ENCODE assay signal across 8 cellular contexts in the genomic region with DNA sequence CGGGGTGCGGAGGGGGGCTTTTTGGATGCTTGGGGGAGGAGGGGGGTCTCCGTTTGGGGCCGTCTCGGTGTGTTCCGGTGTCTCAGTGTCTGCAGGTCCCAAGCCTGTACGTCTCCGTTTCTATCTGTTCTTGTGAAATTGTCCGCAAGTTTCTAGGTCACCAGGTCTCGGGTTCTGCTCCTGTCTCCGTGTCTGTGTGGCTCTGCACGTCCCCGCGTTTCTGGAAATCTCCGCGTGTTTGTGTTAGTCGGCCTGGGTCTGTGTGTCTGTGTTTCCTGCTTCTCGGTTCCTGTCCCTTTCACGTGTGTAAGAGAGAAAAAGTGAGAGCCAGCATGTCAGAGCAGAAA. TPM values are rescaled to one million over a fixed set of nuclear protein-coding genes. Genes with fewer than 3 reads are reported as not detected.
DNase-seq lines count a peak whose midpoint lies in the region; ATAC-seq and TF ChIP-seq lines count a peak whose summit lies in the region.

No MANE protein-coding gene starts in this region.

- H3K4me3 Mint-ChIP-seq in activated T-cell treated with anti-CD3 and anti-CD28 coated beads, Interleukin-2, amount 50 U/mL, for 24 hours: peak overlapping the region; percentile 83

- H3K27me3 Mint-ChIP-seq in activated T-cell treated with anti-CD3 and anti-CD28 coated beads, Interleukin-2, amount 50 U/mL, for 24 hours: peaks cover 58% of the 10 kb centered on the region

- H3K4me1 ChIP-seq in left ventricle myocardium inferior: peaks cover 39% of the 10 kb centered on the region

- no peaks in the 10 kb centered on the region for H3K9me3 ChIP-seq in left ventricle myocardium inferior (replicated peaks)

- TF ChIP-seq CTCF in left ventricle myocardium inferior (IDR thresholded peaks at IDR 0.05; ENCODE audit: borderline replicate concordance): no peak

- no peaks in the 10 kb centered on the region for H3K36me3 Mint-ChIP-seq in activated T-cell treated with anti-CD3 and anti-CD28 coated beads, Interleukin-2, amount 50 U/mL, for 24 hours (ENCODE audit: low read depth)

- no peak for TF ChIP-seq POLR2A in GM18505 (IDR thresholded peaks at IDR 0.05; ENCODE audit: borderline replicate concordance, extremely low read depth, insufficient read depth, insufficient read length)

- H3K4me1 Mint-ChIP-seq in activated T-cell treated with anti-CD3 and anti-CD28 coated beads, Interleukin-2, amount 50 U/mL, for 24 hours (ENCODE audit: low read depth): peaks cover 21% of the 10 kb centered on the region

- intact Hi-C loops in left ventricle myocardium inferior (cut with micrococcal nuclease): loop anchor here (10.0 kb wide), 2 partner anchors 69 to 119 kb away; no protein-coding TSS in a partner anchor
- intact Hi-C loops in sciatic nerve (cut with DNase I): loop anchor here (10.0 kb wide), 1 partner anchor 49 kb away; no protein-coding TSS in a partner anchor

- peak overlapping the region; percentile 78 for H3K27ac ChIP-seq in left ventricle myocardium inferior (replicated peaks)

- no peaks in the 10 kb centered on the region for H3K9me3 Mint-ChIP-seq in activated T-cell treated with anti-CD3 and anti-CD28 coated beads, Interleukin-2, amount 50 U/mL, for 24 hours

- H3K27ac Mint-ChIP-seq in activated T-cell treated with anti-CD3 and anti-CD28 coated beads, Interleukin-2, amount 50 U/mL, for 24 hours: peak overlapping the region; percentile 89

- DNase-seq in M059J (ENCODE audit: low read depth) (peak; percentile 59), left ventricle myocardium inferior (no peak), sciatic nerve (ENCODE audit: low spot score) (no peak), mesenteric fat pad (ENCODE audit: low spot score) (no peak), NCI-H2171 (lab: John Stamatoyannopoulos, UW) (no peak)
- DNase-seq in activated T-cell treated with anti-CD3 and anti-CD28 coated beads, Interleukin-2, amount 50 U/mL, for 24 hours: peak; percentile 54

- no peaks in the 10 kb centered on the region for H3K36me3 ChIP-seq in left ventricle myocardium inferior

- ATAC-seq in sciatic nerve (peak; percentile 30), HG02884 (IDR thresholded peaks at IDR 0.05; ENCODE audit: unreplicated experiment) (no peak), GM18505 (IDR thresholded peaks at IDR 0.05; ENCODE audit: unreplicated experiment) (no peak)

- peaks cover 26% of the 10 kb centered on the region for H3K27me3 ChIP-seq in left ventricle myocardium inferior (ENCODE audit: low read depth)

- peak overlapping the region; percentile 80 for H3K4me3 ChIP-seq in left ventricle myocardium inferior

RNA-seq across cellular contexts. Expression of a gene that starts 0.9 kb away (rescaled TPM):
- total RNA-seq in M059J (2014; rRNA removed; shearing (Covaris generic)): 0.44 and 2.0 TPM in 2 replicates
- 6.4 TPM for total RNA-seq in left ventricle myocardium inferior
- 42.4 TPM for total RNA-seq in sciatic nerve
- total RNA-seq in mesenteric fat pad: 101 TPM

RNA-seq across cellular contexts. Expression of a gene that starts 57.2 kb away (rescaled TPM):
- total RNA-seq in M059J (2014; rRNA removed; shearing (Covaris generic)): 0.12 TPM in 1 of 2 replicates, not detected in the other
- total RNA-seq in left ventricle myocardium inferior (not detected), sciatic nerve (0.22 TPM), mesenteric fat pad (0.84 TPM)

Comparison
In these comparisons a context has a peak if more than half of its experiments do, and no peak if none do; other contexts are left out.
1. DNase-seq: peak in M059J (single experiment) and activated T-cell treated with anti-CD3 and anti-CD28 coated beads, Interleukin-2, amount 50 U/mL, for 24 hours (single experiment); none in left ventricle myocardium inferior (single experiment), sciatic nerve (single experiment), mesenteric fat pad (single experiment) and NCI-H2171 (single experiment).